In the genomic region with DNA sequence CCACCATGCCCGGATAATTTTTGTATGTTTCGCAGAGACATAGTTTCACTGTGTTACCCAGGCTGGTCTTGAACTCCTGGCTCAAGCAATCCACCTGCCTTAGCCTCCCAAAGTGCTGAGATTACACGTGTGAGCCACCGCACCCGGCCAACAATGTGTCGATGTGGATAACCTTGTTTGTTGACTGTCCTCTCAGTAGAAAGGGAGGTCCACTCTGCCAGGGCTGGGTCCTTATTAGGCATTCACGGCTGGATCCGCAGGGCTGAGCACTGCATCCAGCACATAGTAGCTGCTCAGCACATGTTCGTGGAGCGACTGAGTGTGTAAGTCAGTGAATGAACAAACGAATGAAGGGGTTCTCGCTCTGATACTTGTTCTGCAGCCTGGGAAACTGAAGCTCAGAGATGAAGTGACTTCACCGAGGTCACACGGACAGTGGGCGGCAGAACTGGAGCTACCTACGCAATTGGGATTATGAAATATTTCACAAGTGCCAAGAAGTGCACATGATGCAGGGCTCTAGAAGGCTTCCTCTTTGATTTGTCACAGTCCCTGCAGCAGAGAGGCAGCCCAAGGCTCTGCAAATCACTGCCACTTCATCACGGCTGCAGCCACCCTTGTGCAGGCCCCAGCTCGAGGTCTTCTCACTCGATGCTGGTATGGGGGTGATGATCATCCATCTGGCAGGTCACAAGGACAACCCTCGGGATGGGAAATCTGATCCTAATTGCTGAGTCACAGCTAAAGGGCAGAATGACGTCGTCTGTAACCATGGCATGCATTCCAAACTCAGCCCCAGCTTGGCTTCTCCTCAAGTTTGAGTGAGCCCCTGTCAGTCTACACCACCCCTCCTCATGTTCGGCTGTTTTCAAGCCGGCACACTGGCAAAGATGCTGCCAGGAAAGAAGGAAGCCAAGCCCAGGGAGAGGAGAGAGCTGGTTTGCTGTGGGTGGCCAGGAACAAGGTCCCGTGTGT, we compare ENCODE assay signal across 8 cellular contexts. TPM values are rescaled to one million over a fixed set of nuclear protein-coding genes. Genes with fewer than 3 reads are reported as not detected.
A peak's percentile ranks its signal among the peaks of the same experiment; 100 is the strongest.
DNase-seq lines count a peak whose midpoint lies in the region; ATAC-seq and TF ChIP-seq lines count a peak whose summit lies in the region.

No MANE protein-coding gene starts in this region.

- no peak for TF ChIP-seq EP300 in transverse colon (IDR thresholded peaks at IDR 0.05; ENCODE audit: low read depth)

- TF ChIP-seq CTCF in A673 (conservative IDR thresholded peaks at IDR 0.05; ENCODE audit: low read depth, low read length) (no peak), transverse colon (IDR thresholded peaks at IDR 0.05) (no peak)

- H3K27ac ChIP-seq in A673 (ENCODE audit: low read depth, low read length, poor library complexity, severe bottlenecking) = no peak overlapping the region
- peak overlapping the region; percentile 60 for H3K27ac ChIP-seq in SJCRH30
- H3K27ac ChIP-seq in epithelial cell of prostate = peak overlapping the region; percentile 85
- H3K27ac ChIP-seq in transverse colon = peak overlapping the region; percentile 71 to 83 (median 79)

- BruUV-seq in A673 (replicated peaks; lab: Mats Ljungman, UMichigan) = no TSS peak

- ATAC-seq in GM21381 (IDR thresholded peaks at IDR 0.05; ENCODE audit: unreplicated experiment) = no peak

- intact Hi-C loops in A673 (cut with micrococcal nuclease; ENCODE audit: unreplicated experiment) (loop anchor here (2.0 to 10.0 kb wide), 4 partner anchors 108 to 678 kb away; no protein-coding TSS in a partner anchor), transverse colon (cut with DNase I; ENCODE audit: low total_unique reads) (loop anchor here (5.0 kb wide), 1 partner anchor 103 kb away; no protein-coding TSS in a partner anchor)

- H3K9me3 ChIP-seq in A673 (ENCODE audit: low read depth, low read length, poor library complexity, severe bottlenecking) (no peaks in the 10 kb centered on the region), SJCRH30 (replicated peaks) (no peaks in the 10 kb centered on the region), transverse colon (no peaks in the 10 kb centered on the region)

- DNase-seq in A673 (ENCODE audit: low spot score) (peak; percentile 54), HS-27A (ENCODE audit: low read depth) (peak; percentile 82), SJCRH30 (peak; percentile 87 to 92), epithelial cell of prostate (ENCODE audit: low read depth, low spot score) (peak; percentile 94), middle frontal gyrus (ENCODE audit: extremely low spot score, low spot score) (peak; percentile 56), transverse colon (peak; percentile 62), cortex of kidney (lab: John Stamatoyannopoulos, UW) (no peak)

- WGBS in transverse colon (ENCODE audit: low coverage in 1 of 2), 2 donors = 60 to 65% methylated on average over 5 to 25 of the region's 25 CpGs

- no peak overlapping the region for H3K4me3 ChIP-seq in A673 (ENCODE audit: low read depth, low read length, poor library complexity, severe bottlenecking)
- H3K4me3 ChIP-seq in SJCRH30 = no peak overlapping the region
- H3K4me3 ChIP-seq in transverse colon = no peak overlapping the region

- peaks cover 14% of the 10 kb centered on the region for H3K4me1 ChIP-seq in A673 (ENCODE audit: insufficient read depth, low read length, poor library complexity, severe bottlenecking)
- peaks cover 18% of the 10 kb centered on the region for H3K4me1 ChIP-seq in SJCRH30
- peaks cover 5 to 30% (median 17%) of the 10 kb centered on the region in 4 donors for H3K4me1 ChIP-seq in transverse colon

- POLR2A ChIA-PET in A673 (lab: Charles Lee; ENCODE audit: low non-redundant PET) = no interaction called here

- H3K27me3 ChIP-seq in A673 (replicated peaks; ENCODE audit: insufficient read depth, low read depth, low read length, poor library complexity) (no peaks in the 10 kb centered on the region), SJCRH30 (no peaks in the 10 kb centered on the region), transverse colon (no peaks in the 10 kb centered on the region)

- peak; percentile 41 for TF ChIP-seq POLR2A in transverse colon (IDR thresholded peaks at IDR 0.05)

- CTCF ChIA-PET in A673 (lab: Charles Lee) = interaction anchor here (0.5 to 0.6 kb wide), 2 partner anchors 25 to 107 kb away, joined by 3 to 7 read pairs; no protein-coding TSS in a partner anchor

- H3K36me3 ChIP-seq in A673 (ENCODE audit: insufficient read depth, low read length, poor library complexity, severe bottlenecking) (no peaks in the 10 kb centered on the region), SJCRH30 (no peaks in the 10 kb centered on the region), transverse colon (no peaks in the 10 kb centered on the region)

- in situ Hi-C loops in transverse colon (cut with MboI; ENCODE audit: low pct_ligation_motif_present in 1 of 4, low pct_unique_long_range_greater_than_20kb in 1 of 4, low sequenced_read_pairs in 3 of 4) = loop anchor here (5.0 to 25.0 kb wide), 6 partner anchors 95 to 235 kb away; a partner anchor contains a TSS

RNA-seq across cellular contexts. Expression of a gene that starts 28.0 kb away (rescaled TPM):
- 13.0 and 14.6 TPM in 2 replicates for total RNA-seq in A673 (2021)
- 11.7 and 12.0 TPM in 2 replicates for total RNA-seq in SJCRH30 (2014; rRNA removed; shearing (Covaris generic))
- total RNA-seq in transverse colon = 10 to 100 TPM in 2 of 4 donors, 1 to 10 TPM in 2; 4.9 to 12.3 (median 8.6) TPM

RNA-seq across cellular contexts. Expression of a gene that starts 53.5 kb away (rescaled TPM):
- 6.9 and 12.2 TPM in 2 replicates for total RNA-seq in A673 (2021)
- 48.9 and 49.8 TPM in 2 replicates for total RNA-seq in SJCRH30 (2014; rRNA removed; shearing (Covaris generic))
- total RNA-seq in transverse colon = 100 to 1,000 TPM in 2 of 4 donors, 10 to 100 TPM in 2; 32.8 to 193 (median 101) TPM
